ENCODE assay signal across 1 cellular context in genomic region chr3:138875754-138876664, GRCh38.
TF ChIP-seq lines count a peak whose summit lies in the region.

No MANE protein-coding gene starts in this region.

TF ChIP-seq in K562, 482 proteins besides CTCF, POLR2A, EP300 and RAD21 (continued from another document and continues in another):
- TF ChIP-seq CTCFL (IDR thresholded peaks at IDR 0.05; ENCODE audit: borderline replicate concordance, insufficient read depth, low read depth, low read length, poor library complexity, severe bottlenecking) = no peak
- peak; percentile 78 for TF ChIP-seq ZBTB12 (CRISPR knock-in tag; IDR thresholded peaks at IDR 0.05)
- no peak for TF ChIP-seq ZNF785 (CRISPR knock-in tag; IDR thresholded peaks at IDR 0.05)
- TF ChIP-seq NCOA6 (IDR thresholded peaks at IDR 0.05) = 0 out of 2 replicates have a peak, but pooled peaks have one; percentile 51
- TF ChIP-seq ZBTB9 (CRISPR knock-in tag; IDR thresholded peaks at IDR 0.05) = peak; percentile 94
- no peak for TF ChIP-seq KDM2B (CRISPR knock-in tag; IDR thresholded peaks at IDR 0.05)
- TF ChIP-seq MIER1 (IDR thresholded peaks at IDR 0.05; ENCODE audit: low read depth) = no peak
- no peak for TF ChIP-seq ZKSCAN3 (CRISPR knock-in tag; IDR thresholded peaks at IDR 0.05)
- 0 out of 2 replicates have a peak, but pooled peaks have one; percentile 8 for TF ChIP-seq TFE3 (CRISPR knock-in tag; IDR thresholded peaks at IDR 0.05)
- peak; percentile 83 for TF ChIP-seq JUN (IDR thresholded peaks at IDR 0.05; ENCODE audit: borderline replicate concordance, low read depth, low read length)
- peak; percentile 93; the same call in 1 of the 2 replicates for TF ChIP-seq JUN (CRISPR knock-in tag; IDR thresholded peaks at IDR 0.05; ENCODE audit: borderline replicate concordance)
- no peak for TF ChIP-seq ZNF551 (CRISPR knock-in tag; IDR thresholded peaks at IDR 0.05)
- TF ChIP-seq TEAD4 (IDR thresholded peaks at IDR 0.05; ENCODE audit: low read length) = peak; percentile 99
- TF ChIP-seq TEAD4 (CRISPR knock-in tag; IDR thresholded peaks at IDR 0.05; ENCODE audit: borderline replicate concordance) = no peak
- TF ChIP-seq CBX1 (IDR thresholded peaks at IDR 0.05; ENCODE audit: low read depth) = no peak; the same call in 1 of the 2 replicates
- peak; percentile 94; the same call in 1 of the 2 replicates for TF ChIP-seq MTA3 (IDR thresholded peaks at IDR 0.05; ENCODE audit: borderline replicate concordance)
- TF ChIP-seq RNF2 (IDR thresholded peaks at IDR 0.05) = peak; percentile 99
- TF ChIP-seq ATF7 (IDR thresholded peaks at IDR 0.05) = peak; percentile 98
- TF ChIP-seq GTF3C2 (IDR thresholded peaks at IDR 0.05; ENCODE audit: borderline replicate concordance, extremely low read depth, insufficient read length) = no peak
- no peak for TF ChIP-seq ZNF699 (CRISPR knock-in tag; IDR thresholded peaks at IDR 0.05; ENCODE audit: insufficient replicate concordance)
- TF ChIP-seq ARID4B (CRISPR knock-in tag; IDR thresholded peaks at IDR 0.05) = no peak
- peak; percentile 99 for TF ChIP-seq PML (IDR thresholded peaks at IDR 0.05; ENCODE audit: low read length)
- no peak for TF ChIP-seq ZBTB8A (IDR thresholded peaks at IDR 0.05; ENCODE audit: partially characterized antibody)
- TF ChIP-seq ZNF830 (CRISPR knock-in tag; IDR thresholded peaks at IDR 0.05) = no peak
- no peak for TF ChIP-seq CHD1 (IDR thresholded peaks at IDR 0.05; ENCODE audit: low read length)
- no peak for TF ChIP-seq ZBTB33 (CRISPR knock-in tag; IDR thresholded peaks at IDR 0.05)
- TF ChIP-seq ZNF175 (CRISPR knock-in tag; IDR thresholded peaks at IDR 0.05; ENCODE audit: low read depth) = peak; percentile 83; the same call in 1 of the 2 replicates
- TF ChIP-seq CREBBP (IDR thresholded peaks at IDR 0.05; ENCODE audit: low read depth, low read length) = no peak
- TF ChIP-seq ZNF518B (CRISPR knock-in tag; IDR thresholded peaks at IDR 0.05) = no peak
- peak; percentile 93 to 94 for TF ChIP-seq NCOA2 (IDR thresholded peaks at IDR 0.05; ENCODE audit: partially characterized antibody in 2 of 2)
- no peak for TF ChIP-seq SFPQ (IDR thresholded peaks at IDR 0.05; ENCODE audit: low read depth, low read length)
- TF ChIP-seq BDP1 (IDR thresholded peaks at IDR 0.05; ENCODE audit: insufficient read depth, insufficient read length) = no peak
